Comparison of ENCODE assay signal across 17 cellular contexts in the genomic region with DNA sequence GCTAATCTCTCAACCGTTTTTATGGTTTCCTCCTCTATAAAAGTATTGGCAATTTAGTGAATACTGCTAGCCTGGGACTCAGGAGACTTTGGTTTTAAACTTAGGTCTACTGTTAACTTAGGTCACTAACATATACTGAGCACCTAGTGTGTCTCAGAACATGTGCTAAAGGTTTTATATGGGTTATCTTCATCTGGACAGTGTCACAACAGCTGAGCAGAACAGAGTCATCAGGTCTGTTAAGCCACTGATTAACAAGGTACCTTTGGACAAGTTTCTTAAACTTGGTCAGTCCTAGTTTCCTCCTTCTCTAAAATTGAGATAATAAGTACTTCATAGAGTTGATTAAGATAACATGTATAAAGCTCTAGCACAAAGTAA. TPM values are rescaled to one million over a fixed set of nuclear protein-coding genes. Genes with fewer than 3 reads are reported as not detected.
DNase-seq lines count a peak whose midpoint lies in the region; ATAC-seq, FAIRE-seq and TF ChIP-seq lines count a peak whose summit lies in the region.
"Had no signal": no experiment of that assay in that cellular context is flagged by ENCODE, and none has a peak within 500 bp of the region (broad histone marks: within the 10 kb centered on the region; RNA-seq: fewer than 3 reads in every experiment).

No MANE protein-coding gene starts in this region.

- CTCF ChIA-PET in H1 (lab: Charles Lee; ENCODE audit: partially characterized antibody) = interaction anchor here (0.9 to 11.1 kb wide), 27 partner anchors 9 to 593 kb away, joined by 3 to 200 read pairs (median 4); a partner anchor contains a TSS

- POLR2A ChIA-PET in H1 (lab: Charles Lee; ENCODE audit: partially characterized antibody) = no interaction called here

- peaks cover 2% of the 10 kb centered on the region; the same call in 1 of the 2 replicates for H3K23me2 ChIP-seq in H1 (ENCODE audit: low read depth, low read length)

- H3K4me3 ChIP-seq in H1 (ENCODE audit: extremely low read depth in 1 of 4, insufficient read depth in 2 of 4, low read depth in 3 of 4, low read length in 4 of 4) (no peak overlapping the region), upper lobe of right lung (no peak overlapping the region), suprapubic skin (no peak overlapping the region)
- H3K4me3 ChIP-seq: right atrium auricular region had no signal

- intact Hi-C loops in upper lobe of right lung (cut with DNase I) = loop anchor here (5.0 kb wide), 1 partner anchor 179 kb away; no protein-coding TSS in a partner anchor

- H3K23ac ChIP-seq in H1 (ENCODE audit: insufficient read length) = no peak overlapping the region

- no peak overlapping the region for H2AFZ ChIP-seq in H1 (ENCODE audit: low read length)

- no peaks in the 10 kb centered on the region for H3K9me3 ChIP-seq in H1 (ENCODE audit: insufficient read depth in 2 of 2, low read depth in 1 of 2, low read length in 1 of 2)
- no peaks in the 10 kb centered on the region for H3K9me3 ChIP-seq in upper lobe of right lung
- H3K9me3 ChIP-seq in suprapubic skin = no peaks in the 10 kb centered on the region
- H3K9me3 ChIP-seq: right atrium auricular region had no signal

- no peak overlapping the region for H3K27ac ChIP-seq in H1 (ENCODE audit: low read depth, low read length)
- no peak overlapping the region for H3K27ac ChIP-seq in upper lobe of right lung
- no peak overlapping the region for H3K27ac ChIP-seq in suprapubic skin
- H3K27ac ChIP-seq: right atrium auricular region had no signal

- ATAC-seq in GM18909 (IDR thresholded peaks at IDR 0.05; ENCODE audit: poor library complexity, unreplicated experiment) (peak; percentile 30), GM21723 (IDR thresholded peaks at IDR 0.05; ENCODE audit: unreplicated experiment) (peak; percentile 12), HG03196 (IDR thresholded peaks at IDR 0.05; ENCODE audit: unreplicated experiment) (peak; percentile 36), upper lobe of right lung (no peak)
- ATAC-seq: CD8-positive, alpha-beta T cell; HCT116; WTC11 had no signal

- no peak for TF ChIP-seq EP300 in H1 (IDR thresholded peaks at IDR 0.05; ENCODE audit: borderline replicate concordance in 1 of 2, low read depth in 2 of 2, low read length in 2 of 2)
- TF ChIP-seq EP300 in suprapubic skin (IDR thresholded peaks at IDR 0.05) = no peak

- H3K36me3 ChIP-seq in H1 (ENCODE audit: control insufficient read depth in 2 of 4, insufficient read depth in 4 of 4, low read length in 3 of 4) (peaks cover 0 to 3% (median 0%) of the 10 kb centered on the region in 4 experiments; a peak in 1 of 8 replicates), upper lobe of right lung (no peaks in the 10 kb centered on the region), suprapubic skin (no peaks in the 10 kb centered on the region)
- H3K36me3 ChIP-seq: right atrium auricular region had no signal

- no peak for FAIRE-seq in H1 (lab: Jason Lieb, UNC)

- no peak overlapping the region for H3K14ac ChIP-seq in H1 (ENCODE audit: insufficient read length)

- no peak overlapping the region for H3K18ac ChIP-seq in H1 (ENCODE audit: extremely low read depth, low read length)

- H3K56ac ChIP-seq in H1 (replicated peaks; ENCODE audit: insufficient read length, low read depth, low read length) = no peak overlapping the region

- H4K5ac ChIP-seq in H1 (ENCODE audit: insufficient read length, low read depth, low read length) = no peak overlapping the region

- TF ChIP-seq RAD21 in H1 (IDR thresholded peaks at IDR 0.05 in 1 of 2, conservative IDR thresholded peaks at IDR 0.05 in 1 of 2; ENCODE audit: low read depth in 2 of 2, low read length in 2 of 2) = no peak

- no peak overlapping the region for H4K8ac ChIP-seq in H1 (ENCODE audit: extremely low read depth, insufficient read depth, low read length)

- H3K4me1 ChIP-seq in H1 (replicated peaks in 1 of 4; ENCODE audit: control insufficient read depth in 3 of 4, insufficient read depth in 4 of 4, low read length in 3 of 4) (peaks cover 0 to 3% (median under 1%) of the 10 kb centered on the region in 4 experiments; a peak in 4 of 7 replicates), upper lobe of right lung (no peaks in the 10 kb centered on the region), suprapubic skin (peaks cover 12% of the 10 kb centered on the region)
- H3K4me1 ChIP-seq: right atrium auricular region had no signal

- H3K4ac ChIP-seq in H1 (replicated peaks; ENCODE audit: insufficient read length, low read depth, low read length) = peak overlapping the region; percentile 80

- H2BK15ac ChIP-seq in H1 (ENCODE audit: low read length) = no peak overlapping the region

- DNase-seq in H1 (ENCODE audit: low read depth in 1 of 2, low spot score in 2 of 2) (no peak), upper lobe of right lung (no peak), RKO (ENCODE audit: low spot score) (no peak), NCI-H345 (lab: John Stamatoyannopoulos, UW) (no peak), suprapubic skin (ENCODE audit: low spot score in 2 of 2) (no peak)
- DNase-seq: CD8-positive, alpha-beta T cell; KBM-7; NCI-H2171 had no signal

- no peak overlapping the region for H2AK5ac ChIP-seq in H1 (ENCODE audit: low read depth, low read length)

- 77% methylated on average over 1 of the region's 1 CpG; no CpG with 5 or more reads in 1 of the 2 experiments for whole genome bisulfite sequencing in H1 (ENCODE audit: extremely low coverage in 1 of 2, insufficient coverage in 1 of 2, insufficient read length in 1 of 2, insufficient replicate concordance in 2 of 2, low coverage in 1 of 2, low lambda C conversion rate in 2 of 2, missing lambda C conversion rate in 1 of 2), 2 experiments
- 97% methylated on average over 1 of the region's 1 CpG for WGBS in suprapubic skin

- H2BK5ac ChIP-seq in H1 (ENCODE audit: low read depth, low read length) = no peak overlapping the region

- H2BK12ac ChIP-seq in H1 (ENCODE audit: low read depth, low read length) = no peak overlapping the region

- H3K9ac ChIP-seq in H1 (replicated peaks in 1 of 4; ENCODE audit: extremely low read depth in 1 of 4, low read depth in 3 of 4, low read length in 3 of 4) = no peak overlapping the region

- H2BK120ac ChIP-seq in H1 (replicated peaks; ENCODE audit: low read depth, low read length) = no peak overlapping the region

- no peak for TF ChIP-seq CTCF in H1 (IDR thresholded peaks at IDR 0.05; ENCODE audit: control extremely low read depth in 1 of 3, insufficient read depth in 1 of 3, low read depth in 1 of 3, low read length in 3 of 3)
- no peak for TF ChIP-seq CTCF in upper lobe of right lung (IDR thresholded peaks at IDR 0.05)
- TF ChIP-seq CTCF in suprapubic skin (IDR thresholded peaks at IDR 0.05) = no peak

- H4K20me1 ChIP-seq in H1 (replicated peaks in 1 of 2; ENCODE audit: control insufficient read depth in 1 of 2, insufficient read depth in 2 of 2, low read length in 2 of 2) = peaks cover 0 to 4% of the 10 kb centered on the region in 2 experiments

- H3K79me2 ChIP-seq in H1 (ENCODE audit: control insufficient read depth in 1 of 2, insufficient read depth in 2 of 2, low read length in 2 of 2) = peaks cover 0 to 23% of the 10 kb centered on the region in 2 experiments; a peak in 2 of 4 replicates

- no peak overlapping the region for H3K4me2 ChIP-seq in H1 (ENCODE audit: insufficient read depth in 1 of 2, low read depth in 2 of 2, low read length in 2 of 2)

- no peak for TF ChIP-seq POLR2A in H1 (IDR thresholded peaks at IDR 0.05; ENCODE audit: control extremely low read depth in 1 of 2, low read depth in 2 of 2, low read length in 2 of 2)
- no peak for TF ChIP-seq POLR2A in suprapubic skin (IDR thresholded peaks at IDR 0.05)

- H4K91ac ChIP-seq in H1 (replicated peaks; ENCODE audit: insufficient read length, low read length) = no peak overlapping the region

- H2BK20ac ChIP-seq in H1 (ENCODE audit: low read length) = no peak overlapping the region

- no peaks in the 10 kb centered on the region for H3K79me1 ChIP-seq in H1 (ENCODE audit: low read depth, low read length)

- H3K27me3 ChIP-seq in H1 (replicated peaks in 1 of 4; ENCODE audit: control insufficient read depth in 3 of 4, extremely low read depth in 1 of 4, insufficient read depth in 3 of 4, low read length in 3 of 4) (no peaks in the 10 kb centered on the region), upper lobe of right lung (no peaks in the 10 kb centered on the region), suprapubic skin (no peaks in the 10 kb centered on the region)
- H3K27me3 ChIP-seq: right atrium auricular region had no signal

RNA-seq across cellular contexts. Expression of a gene that starts 30.6 kb away (rescaled TPM):
- 109 and 117 TPM in 2 replicates for total RNA-seq in H1 (2021; fragmentation: NEBNext Ultra II Directional; extraction: Animal tissue kit (Norgen Biotek cat#: 25700))
- polyA plus RNA-seq in H1 (2011; rRNA removed) = 21.5 and 24.3 TPM in 2 replicates
- 40.9 TPM for polyA plus RNA-seq in H1 (2011; cell fraction: cytosol; rRNA removed)
- polyA plus RNA-seq in H1 (2011; cell fraction: nucleus; rRNA removed) = 24.5 TPM
- polyA plus RNA-seq in H1 (2012, experiment 1 of 2) = 30.9 to 52.0 TPM (median 38.6 TPM) in 4 replicates
- polyA plus RNA-seq in H1 (2012, experiment 2 of 2) = 6.0 TPM
- polyA plus RNA-seq in H1 (2013, experiment 1 of 2) = 58.8 TPM
- 58.2 TPM for polyA plus RNA-seq in H1 (2013, experiment 2 of 2)
- polyA minus RNA-seq in H1 (2011; rRNA and poly(A)+ RNA removed) = 82.4 and 91.8 TPM in 2 replicates
- polyA minus RNA-seq in H1 (2011; cell fraction: cytosol; rRNA and poly(A)+ RNA removed) = 82.1 TPM
- polyA minus RNA-seq in H1 (2011; cell fraction: nucleus; rRNA and poly(A)+ RNA removed) = 61.9 TPM
- total RNA-seq in upper lobe of right lung (42.8 TPM), suprapubic skin (10 to 100 TPM; 69.9 to 92.8 (median 76.2) TPM)

RNA-seq across cellular contexts. Expression of a gene that starts 38.4 kb away (rescaled TPM):
- total RNA-seq in H1 (2021; fragmentation: NEBNext Ultra II Directional; extraction: Animal tissue kit (Norgen Biotek cat#: 25700)) = not detected in 2 replicates
- 0.05 and 0.17 TPM in 2 replicates for polyA plus RNA-seq in H1 (2011; rRNA removed)
- polyA plus RNA-seq in H1 (2011; cell fraction: cytosol; rRNA removed) = 0.06 TPM
- polyA plus RNA-seq in H1 (2011; cell fraction: nucleus; rRNA removed) = not detected
- polyA plus RNA-seq in H1 (2012, experiment 1 of 2) = 0.20 to 0.24 TPM in 2 of 4 replicates, not detected in the others
- polyA plus RNA-seq in H1 (2012, experiment 2 of 2) = not detected
- polyA plus RNA-seq in H1 (2013, experiment 1 of 2) = 0.14 TPM
- polyA plus RNA-seq in H1 (2013, experiment 2 of 2) = 0.11 TPM
- polyA minus RNA-seq in H1 (2011; rRNA and poly(A)+ RNA removed) = 0.24 TPM in 1 of 2 replicates, not detected in the other
- not detected for polyA minus RNA-seq in H1 (2011; cell fraction: cytosol; rRNA and poly(A)+ RNA removed)
- not detected for polyA minus RNA-seq in H1 (2011; cell fraction: nucleus; rRNA and poly(A)+ RNA removed)
- total RNA-seq in upper lobe of right lung = not detected
- total RNA-seq in suprapubic skin = 1 to 10 TPM in 1 of 4 donors, under 1 TPM in 1, not detected in 2; 0.36 to 1.7 TPM
- total RNA-seq: CD8-positive, alpha-beta T cell; epithelial cell of proximal tubule; mononuclear cell had no signal

RNA-seq across cellular contexts. Expression of a gene that starts 56.4 kb away (rescaled TPM):
- total RNA-seq in H1 (2021; fragmentation: NEBNext Ultra II Directional; extraction: Animal tissue kit (Norgen Biotek cat#: 25700)) = 0.38 TPM in 1 of 2 replicates, not detected in the other
- polyA plus RNA-seq in H1 (2011; rRNA removed) = 0.09 TPM in 1 of 2 replicates, not detected in the other
- not detected for polyA plus RNA-seq in H1 (2011; cell fraction: cytosol; rRNA removed)
- not detected for polyA plus RNA-seq in H1 (2011; cell fraction: nucleus; rRNA removed)
- not detected in 4 replicates for polyA plus RNA-seq in H1 (2012, experiment 1 of 2)
- not detected for polyA plus RNA-seq in H1 (2012, experiment 2 of 2)
- polyA plus RNA-seq in H1 (2013, experiment 1 of 2) = not detected
- polyA plus RNA-seq in H1 (2013, experiment 2 of 2) = not detected
- not detected in 2 replicates for polyA minus RNA-seq in H1 (2011; rRNA and poly(A)+ RNA removed)
- polyA minus RNA-seq in H1 (2011; cell fraction: cytosol; rRNA and poly(A)+ RNA removed) = not detected
- not detected for polyA minus RNA-seq in H1 (2011; cell fraction: nucleus; rRNA and poly(A)+ RNA removed)
- total RNA-seq in upper lobe of right lung (not detected), suprapubic skin (1,000 to 10,000 TPM in 3 of 4 donors, 100 to 1,000 TPM in 1; 429 to 3,135 (median 2,230) TPM)
- total RNA-seq: CD8-positive, alpha-beta T cell; epithelial cell of proximal tubule; mononuclear cell; right atrium auricular region; urinary bladder; WTC11 had no signal
- polyA plus RNA-seq: urinary bladder had no signal

Comparison
In these comparisons a context has a peak if more than half of its experiments do, and no peak if none do; other contexts are left out.
1. RNA of a gene that starts 56.4 kb away (total RNA-seq): 429 to 3,135 TPM in suprapubic skin; 0.38 TPM in H1 and not detected in upper lobe of right lung (single experiment); every median in the first group is over 100 times any median in the second.